Comparison of ENCODE assay signal across 25 cellular contexts in genomic region chr9:8762676-8763075, GRCh38.
DNase-seq lines count a peak whose midpoint lies in the region; ATAC-seq and TF ChIP-seq lines count a peak whose summit lies in the region.
"Had no signal": no experiment of that assay in that cellular context is flagged by ENCODE, and none has a peak within 500 bp of the region (broad histone marks: within the 10 kb centered on the region; RNA-seq: fewer than 3 reads in every experiment).

No MANE protein-coding gene starts in this region.

- DNase-seq in HT-29 (ENCODE audit: low spot score) (peak; percentile 5), hepatocyte (ENCODE audit: low spot score) (peak; percentile 38), mucosa of descending colon (peak in 2 of 3 donors; percentile 28 to 46), left lobe of liver (ENCODE audit: low spot score) (no peak), GDM1 (lab: John Stamatoyannopoulos, UW) (no peak), prostate gland (ENCODE audit: low spot score) (no peak)
- DNase-seq: activated CD4-positive, alpha-beta T cell treated with anti-CD3 and anti-CD28 coated beads for 1 hour; activated CD8-positive, alpha-beta T cell treated with anti-CD3 and anti-CD28 coated beads, Interleukin-2, amount 10 ng/mL, durations not matched to agents 7 days and 5 days; activated gamma-delta T cell; activated naive CD8-positive, alpha-beta T cell treated with anti-CD3 and anti-CD28 coated beads, Interleukin-2, amount 50 U/mL, for 24 hours; body of pancreas; Calu3; cerebellar nuclear complex; effector CD4-positive, alpha-beta T cell; erythroblast; foreskin fibroblast; HFFc6; NCI-H2107; NCI-H524; nucleus accumbens had no signal

- H3K9me3 ChIP-seq in hepatocyte (ENCODE audit: low read depth) (no peaks in the 10 kb centered on the region), mucosa of descending colon (no peaks in the 10 kb centered on the region), prostate gland (no peaks in the 10 kb centered on the region)
- H3K9me3 ChIP-seq: A549, body of pancreas, SJSA1, tibial nerve had no signal

- H3K9me2 ChIP-seq in hepatocyte (replicated peaks; ENCODE audit: insufficient read depth): no peaks in the 10 kb centered on the region

- intact Hi-C loops in mucosa of descending colon (cut with DNase I, micrococcal nuclease) (no loop called here), prostate gland (cut with DNase I) (no loop called here)

- peak; percentile 88 for ATAC-seq in mucosa of descending colon
- no peak for ATAC-seq in left lobe of liver
- no peak for ATAC-seq in GM18511 (IDR thresholded peaks at IDR 0.05; ENCODE audit: unreplicated experiment)
- ATAC-seq: A549; activated CD8-positive, alpha-beta T cell treated with anti-CD3 and anti-CD28 coated beads, Interleukin-2, amount 10 ng/mL, durations not matched to agents 7 days and 5 days; activated naive CD8-positive, alpha-beta T cell treated with anti-CD3 and anti-CD28 coated beads, Interleukin-2, amount 50 U/mL, for 24 hours; body of pancreas had no signal

- H3K27ac ChIP-seq in C4-2B (no peak overlapping the region), hepatocyte (no peak overlapping the region), prostate gland (no peak overlapping the region)
- H3K27ac ChIP-seq: A549, body of pancreas, SJSA1, tibial nerve had no signal

- H3K27me3 ChIP-seq in hepatocyte: no peaks in the 10 kb centered on the region
- no peaks in the 10 kb centered on the region for H3K27me3 ChIP-seq in prostate gland (replicated peaks; ENCODE audit: insufficient read depth)
- H3K27me3 ChIP-seq: body of pancreas, SJSA1, tibial nerve had no signal

- no peaks in the 10 kb centered on the region for H3K4me1 ChIP-seq in hepatocyte (ENCODE audit: insufficient read depth)
- no peaks in the 10 kb centered on the region for H3K4me1 ChIP-seq in mucosa of descending colon (ENCODE audit: low read depth)
- no peaks in the 10 kb centered on the region for H3K4me1 ChIP-seq in prostate gland (replicated peaks)
- H3K4me1 ChIP-seq: A549, body of pancreas, SJSA1, tibial nerve had no signal

- H3K36me3 ChIP-seq in hepatocyte (replicated peaks; ENCODE audit: insufficient read depth, low read depth) (no peaks in the 10 kb centered on the region), mucosa of descending colon (ENCODE audit: low read depth) (no peaks in the 10 kb centered on the region), prostate gland (no peaks in the 10 kb centered on the region)
- H3K36me3 ChIP-seq: SJSA1, tibial nerve had no signal

- TF ChIP-seq POLR2A in prostate gland (IDR thresholded peaks at IDR 0.05): no peak

- TF ChIP-seq CTCF in C4-2B (conservative IDR thresholded peaks at IDR 0.05) (peak; percentile 10; the same call in 1 of the 2 replicates), hepatocyte (IDR thresholded peaks at IDR 0.05; ENCODE audit: poor library complexity) (peak; percentile 28), mucosa of descending colon (IDR thresholded peaks at IDR 0.05) (no peak), prostate gland (IDR thresholded peaks at IDR 0.05) (no peak)

- 37% methylated on average over 4 of the region's 4 CpGs for WGBS in hepatocyte (ENCODE audit: low lambda C conversion rate, missing lambda C conversion rate)
- WGBS in prostate gland: 78% methylated on average over 4 of the region's 4 CpGs

- no peak overlapping the region for H2AFZ ChIP-seq in hepatocyte

- no peak overlapping the region for H3K4me2 ChIP-seq in hepatocyte
- H3K4me2 ChIP-seq: A549 had no signal

- no peaks in the 10 kb centered on the region for H4K20me1 ChIP-seq in hepatocyte (ENCODE audit: insufficient read depth, poor library complexity, severe bottlenecking)

- no peaks in the 10 kb centered on the region for H3K79me2 ChIP-seq in hepatocyte

- H3K4me3 ChIP-seq in hepatocyte: no peak overlapping the region
- H3K4me3 ChIP-seq in mucosa of descending colon: no peak overlapping the region
- H3K4me3 ChIP-seq in prostate gland: no peak overlapping the region
- H3K4me3 ChIP-seq: A549, body of pancreas, SJSA1, tibial nerve had no signal

Comparison
In these comparisons a context has a peak if more than half of its experiments do, and no peak if none do; other contexts are left out.
1. CTCF ChIP-seq: peak in C4-2B (single experiment) and hepatocyte (single experiment); none in mucosa of descending colon (single experiment) and prostate gland (0 of 4).
2. DNase-seq: peak in HT-29 (single experiment), hepatocyte (single experiment) and mucosa of descending colon (2 of 3); none in left lobe of liver (single experiment), GDM1 (single experiment) and prostate gland (single experiment).